In genomic region chr2:172539767-172540166, GRCh38 we compare ENCODE assay signal across 2 cellular contexts.
TF ChIP-seq lines count a peak whose summit lies in the region.

No MANE protein-coding gene starts in this region.

TF ChIP-seq in IMR-90, 13 proteins besides CTCF, POLR2A, EP300 and RAD21:
- TF ChIP-seq MAZ (IDR thresholded peaks at IDR 0.05; ENCODE audit: borderline replicate concordance, low read depth, low read length) = no peak
- TF ChIP-seq MXI1 (IDR thresholded peaks at IDR 0.05; ENCODE audit: borderline replicate concordance, low read depth, low read length) = no peak
- no peak for TF ChIP-seq RCOR1 (IDR thresholded peaks at IDR 0.05; ENCODE audit: insufficient replicate concordance, low read length)
- TF ChIP-seq CEBPB (IDR thresholded peaks at IDR 0.05; ENCODE audit: low read depth, low read length) = no peak
- TF ChIP-seq RFX5 (IDR thresholded peaks at IDR 0.05; ENCODE audit: low read depth, low read length) = no peak
- no peak for TF ChIP-seq CHD1 (IDR thresholded peaks at IDR 0.05; ENCODE audit: low read depth, low read length)
- TF ChIP-seq MAFK (IDR thresholded peaks at IDR 0.05; ENCODE audit: low read depth, low read length) = no peak
- TF ChIP-seq BHLHE40 (IDR thresholded peaks at IDR 0.05; ENCODE audit: low read depth, low read length) = no peak
- TF ChIP-seq NFE2L2 (IDR thresholded peaks at IDR 0.05; ENCODE audit: low read depth, low read length) = no peak
- TF ChIP-seq, protein P1, sequence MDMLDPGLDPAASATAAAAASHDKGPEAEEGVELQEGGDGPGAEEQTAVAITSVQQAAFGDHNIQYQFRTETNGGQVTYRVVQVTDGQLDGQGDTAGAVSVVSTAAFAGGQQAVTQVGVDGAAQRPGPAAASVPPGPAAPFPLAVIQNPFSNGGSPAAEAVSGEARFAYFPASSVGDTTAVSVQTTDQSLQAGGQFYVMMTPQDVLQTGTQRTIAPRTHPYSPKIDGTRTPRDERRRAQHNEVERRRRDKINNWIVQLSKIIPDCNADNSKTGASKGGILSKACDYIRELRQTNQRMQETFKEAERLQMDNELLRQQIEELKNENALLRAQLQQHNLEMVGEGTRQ (IDR thresholded peaks at IDR 0.05; ENCODE audit: low read depth, low read length) = no peak
TF ChIP-seq in IMR-90: peak in this region for 0.

TF ChIP-seq in K562, 482 proteins besides CTCF, POLR2A, EP300 and RAD21:
- no peak for TF ChIP-seq FIP1L1 (IDR thresholded peaks at IDR 0.05; ENCODE audit: low read depth, low read length, poor library complexity, severe bottlenecking)
- TF ChIP-seq ZFP36 (IDR thresholded peaks at IDR 0.05; ENCODE audit: low read depth, low read length, partially characterized antibody) = peak; percentile 81
- TF ChIP-seq CHD1 (IDR thresholded peaks at IDR 0.05; ENCODE audit: low read length) = no peak
- no peak for TF ChIP-seq RBFOX2 (IDR thresholded peaks at IDR 0.05; ENCODE audit: low read depth, low read length)
- TF ChIP-seq GTF2F1 (IDR thresholded peaks at IDR 0.05; ENCODE audit: low read depth, low read length) = no peak
- TF ChIP-seq TEAD4 (IDR thresholded peaks at IDR 0.05; ENCODE audit: low read length) = no peak
- TF ChIP-seq TEAD4 (CRISPR knock-in tag; IDR thresholded peaks at IDR 0.05; ENCODE audit: borderline replicate concordance) = no peak
- no peak for TF ChIP-seq CBX2 (IDR thresholded peaks at IDR 0.05; ENCODE audit: insufficient read depth, low read length, poor library complexity, severe bottlenecking)
- TF ChIP-seq, protein P2, sequence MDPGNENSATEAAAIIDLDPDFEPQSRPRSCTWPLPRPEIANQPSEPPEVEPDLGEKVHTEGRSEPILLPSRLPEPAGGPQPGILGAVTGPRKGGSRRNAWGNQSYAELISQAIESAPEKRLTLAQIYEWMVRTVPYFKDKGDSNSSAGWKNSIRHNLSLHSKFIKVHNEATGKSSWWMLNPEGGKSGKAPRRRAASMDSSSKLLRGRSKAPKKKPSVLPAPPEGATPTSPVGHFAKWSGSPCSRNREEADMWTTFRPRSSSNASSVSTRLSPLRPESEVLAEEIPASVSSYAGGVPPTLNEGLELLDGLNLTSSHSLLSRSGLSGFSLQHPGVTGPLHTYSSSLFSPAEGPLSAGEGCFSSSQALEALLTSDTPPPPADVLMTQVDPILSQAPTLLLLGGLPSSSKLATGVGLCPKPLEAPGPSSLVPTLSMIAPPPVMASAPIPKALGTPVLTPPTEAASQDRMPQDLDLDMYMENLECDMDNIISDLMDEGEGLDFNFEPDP (CRISPR knock-in tag; IDR thresholded peaks at IDR 0.05) = no peak
- no peak for TF ChIP-seq BDP1 (IDR thresholded peaks at IDR 0.05; ENCODE audit: insufficient read depth, insufficient read length)
- 0 out of 2 replicates have a peak, but pooled peaks have one; percentile 20 for TF ChIP-seq CBX5 (IDR thresholded peaks at IDR 0.05; ENCODE audit: borderline replicate concordance, low read depth)
- TF ChIP-seq HMG20B (CRISPR knock-in tag; IDR thresholded peaks at IDR 0.05) = no peak
- TF ChIP-seq TRIM28 (IDR thresholded peaks at IDR 0.05) = 0 out of 2 replicates have a peak, but pooled peaks have one; percentile 28
- no peak for TF ChIP-seq TCFL5 (CRISPR knock-in tag; conservative IDR thresholded peaks at IDR 0.05)
- TF ChIP-seq, protein P3, sequence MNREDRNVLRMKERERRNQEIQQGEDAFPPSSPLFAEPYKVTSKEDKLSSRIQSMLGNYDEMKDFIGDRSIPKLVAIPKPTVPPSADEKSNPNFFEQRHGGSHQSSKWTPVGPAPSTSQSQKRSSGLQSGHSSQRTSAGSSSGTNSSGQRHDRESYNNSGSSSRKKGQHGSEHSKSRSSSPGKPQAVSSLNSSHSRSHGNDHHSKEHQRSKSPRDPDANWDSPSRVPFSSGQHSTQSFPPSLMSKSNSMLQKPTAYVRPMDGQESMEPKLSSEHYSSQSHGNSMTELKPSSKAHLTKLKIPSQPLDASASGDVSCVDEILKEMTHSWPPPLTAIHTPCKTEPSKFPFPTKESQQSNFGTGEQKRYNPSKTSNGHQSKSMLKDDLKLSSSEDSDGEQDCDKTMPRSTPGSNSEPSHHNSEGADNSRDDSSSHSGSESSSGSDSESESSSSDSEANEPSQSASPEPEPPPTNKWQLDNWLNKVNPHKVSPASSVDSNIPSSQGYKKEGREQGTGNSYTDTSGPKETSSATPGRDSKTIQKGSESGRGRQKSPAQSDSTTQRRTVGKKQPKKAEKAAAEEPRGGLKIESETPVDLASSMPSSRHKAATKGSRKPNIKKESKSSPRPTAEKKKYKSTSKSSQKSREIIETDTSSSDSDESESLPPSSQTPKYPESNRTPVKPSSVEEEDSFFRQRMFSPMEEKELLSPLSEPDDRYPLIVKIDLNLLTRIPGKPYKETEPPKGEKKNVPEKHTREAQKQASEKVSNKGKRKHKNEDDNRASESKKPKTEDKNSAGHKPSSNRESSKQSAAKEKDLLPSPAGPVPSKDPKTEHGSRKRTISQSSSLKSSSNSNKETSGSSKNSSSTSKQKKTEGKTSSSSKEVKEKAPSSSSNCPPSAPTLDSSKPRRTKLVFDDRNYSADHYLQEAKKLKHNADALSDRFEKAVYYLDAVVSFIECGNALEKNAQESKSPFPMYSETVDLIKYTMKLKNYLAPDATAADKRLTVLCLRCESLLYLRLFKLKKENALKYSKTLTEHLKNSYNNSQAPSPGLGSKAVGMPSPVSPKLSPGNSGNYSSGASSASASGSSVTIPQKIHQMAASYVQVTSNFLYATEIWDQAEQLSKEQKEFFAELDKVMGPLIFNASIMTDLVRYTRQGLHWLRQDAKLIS (CRISPR knock-in tag; IDR thresholded peaks at IDR 0.05) = no peak
- TF ChIP-seq CBX3 (IDR thresholded peaks at IDR 0.05; ENCODE audit: borderline replicate concordance in 1 of 2, low read length in 2 of 2) = 0 out of 3 replicates have a peak, but pooled peaks of 1 of the 2 experiments have one; percentile 36
